Comparison of ENCODE assay signal across 8 cellular contexts in genomic region chr1:230979389-230979716, GRCh38. TPM values are rescaled to one million over a fixed set of nuclear protein-coding genes. Genes with fewer than 3 reads are reported as not detected.
A peak's percentile ranks its signal among the peaks of the same experiment; 100 is the strongest.
DNase-seq lines count a peak whose midpoint lies in the region; ATAC-seq, FAIRE-seq and TF ChIP-seq lines count a peak whose summit lies in the region.

No MANE protein-coding gene starts in this region.

- H3K4me3 Mint-ChIP-seq in HFFc6 = no peak overlapping the region; the same call in 1 of the 2 replicates

- no peaks in the 10 kb centered on the region for H3K9me3 ChIP-seq in mesodermal cell (ENCODE audit: control insufficient read depth, low read length)

- peaks cover 10% of the 10 kb centered on the region for H3K4me1 ChIP-seq in mesodermal cell (ENCODE audit: control insufficient read depth, insufficient read depth, low read length, poor library complexity, severe bottlenecking)

- H3K36me3 Mint-ChIP-seq in HFFc6 (ENCODE audit: low read depth) = peaks cover 7% of the 10 kb centered on the region

- ATAC-seq in GM21390 (IDR thresholded peaks at IDR 0.05; ENCODE audit: unreplicated experiment) = no peak

- H3K9me3 Mint-ChIP-seq in HFFc6 = no peaks in the 10 kb centered on the region

- H3K27me3 Mint-ChIP-seq in HFFc6 (ENCODE audit: insufficient read depth) = no peaks in the 10 kb centered on the region

- H3K4me1 Mint-ChIP-seq in HFFc6 (ENCODE audit: low read depth) = peaks cover 9% of the 10 kb centered on the region

- WGBS in mesodermal cell (ENCODE audit: insufficient coverage in 2 of 2), 2 experiments = 10 to 25% methylated on average over 8 to 10 of the region's 12 CpGs

- H3K27ac ChIP-seq in 22Rv1 (peak overlapping the region; percentile 80), mesodermal cell (ENCODE audit: low read depth, low read length, severe bottlenecking) (no peak overlapping the region)

- DNase-seq in HFFc6 = no peak
- DNase-seq in bronchial epithelial cell (ENCODE audit: low read depth) = no peak
- DNase-seq in stimulated activated CD4-positive, alpha-beta T cell treated with anti-CD3 and anti-CD28 coated beads, Interleukin-4, amount 100 ng/mL, for 4 hours = no peak
- no peak for DNase-seq in middle frontal gyrus (ENCODE audit: extremely low spot score, low spot score)
- DNase-seq in stimulated activated CD4-positive, alpha-beta T cell treated with anti-CD3 and anti-CD28 coated beads, Interleukin-4, amount 100 ng/mL, for 1 hour = no peak

- TF ChIP-seq CTCF in 22Rv1 (IDR thresholded peaks at IDR 0.05) = no peak
- no peak for TF ChIP-seq CTCF in HFFc6 (IDR thresholded peaks at IDR 0.05)
- no peak for TF ChIP-seq CTCF in bronchial epithelial cell (IDR thresholded peaks at IDR 0.05; ENCODE audit: insufficient read depth, low read length, severe bottlenecking)

- H3K4me3 ChIP-seq in bronchial epithelial cell (ENCODE audit: low read depth, low read length) (peak overlapping the region; percentile 92), mesodermal cell (ENCODE audit: extremely low read depth, insufficient read depth, low read length, poor library complexity, severe bottlenecking) (peak overlapping the region; percentile 59)

- no peaks in the 10 kb centered on the region for H3K36me3 ChIP-seq in bronchial epithelial cell (ENCODE audit: control insufficient read depth, insufficient read depth, low read length)
- H3K36me3 ChIP-seq in mesodermal cell (ENCODE audit: control insufficient read depth, insufficient read depth, low read length) = peaks cover 9% of the 10 kb centered on the region

- H3K27ac Mint-ChIP-seq in HFFc6 = peak overlapping the region; percentile 73

- FAIRE-seq in bronchial epithelial cell (lab: Jason Lieb, UNC) = no peak

- H3K27me3 ChIP-seq in bronchial epithelial cell (ENCODE audit: control insufficient read depth, insufficient read depth, low read length) = no peaks in the 10 kb centered on the region

RNA-seq across cellular contexts. Expression of gene ARV1, which starts 0.5 kb away (rescaled TPM):
- total RNA-seq in HFFc6 (2021; fragmentation: NEBNext Ultra II Directional; extraction: Animal tissue kit (Norgen Biotek cat#: 25700)) = 10 to 100 TPM; 20.0 to 26.8 (median 22.1) TPM
- 4.7 and 9.0 TPM in 2 replicates for total RNA-seq in bronchial epithelial cell
- polyA plus RNA-seq in mesodermal cell (2013, experiment 1 of 2) = 12.2 TPM
- 16.2 TPM for polyA plus RNA-seq in mesodermal cell (2013, experiment 2 of 2)

RNA-seq across cellular contexts. Expression of gene TTC13, which starts 0.7 kb away (rescaled TPM):
- total RNA-seq in HFFc6 (2021; fragmentation: NEBNext Ultra II Directional; extraction: Animal tissue kit (Norgen Biotek cat#: 25700)) = 10 to 100 TPM; 10.7 to 14.4 (median 12.4) TPM
- total RNA-seq in bronchial epithelial cell = 8.7 and 8.8 TPM in 2 replicates
- 10.4 TPM for polyA plus RNA-seq in mesodermal cell (2013, experiment 1 of 2)
- polyA plus RNA-seq in mesodermal cell (2013, experiment 2 of 2) = 10.3 TPM
